ENCODE assay signal across 10 cellular contexts in the genomic region with DNA sequence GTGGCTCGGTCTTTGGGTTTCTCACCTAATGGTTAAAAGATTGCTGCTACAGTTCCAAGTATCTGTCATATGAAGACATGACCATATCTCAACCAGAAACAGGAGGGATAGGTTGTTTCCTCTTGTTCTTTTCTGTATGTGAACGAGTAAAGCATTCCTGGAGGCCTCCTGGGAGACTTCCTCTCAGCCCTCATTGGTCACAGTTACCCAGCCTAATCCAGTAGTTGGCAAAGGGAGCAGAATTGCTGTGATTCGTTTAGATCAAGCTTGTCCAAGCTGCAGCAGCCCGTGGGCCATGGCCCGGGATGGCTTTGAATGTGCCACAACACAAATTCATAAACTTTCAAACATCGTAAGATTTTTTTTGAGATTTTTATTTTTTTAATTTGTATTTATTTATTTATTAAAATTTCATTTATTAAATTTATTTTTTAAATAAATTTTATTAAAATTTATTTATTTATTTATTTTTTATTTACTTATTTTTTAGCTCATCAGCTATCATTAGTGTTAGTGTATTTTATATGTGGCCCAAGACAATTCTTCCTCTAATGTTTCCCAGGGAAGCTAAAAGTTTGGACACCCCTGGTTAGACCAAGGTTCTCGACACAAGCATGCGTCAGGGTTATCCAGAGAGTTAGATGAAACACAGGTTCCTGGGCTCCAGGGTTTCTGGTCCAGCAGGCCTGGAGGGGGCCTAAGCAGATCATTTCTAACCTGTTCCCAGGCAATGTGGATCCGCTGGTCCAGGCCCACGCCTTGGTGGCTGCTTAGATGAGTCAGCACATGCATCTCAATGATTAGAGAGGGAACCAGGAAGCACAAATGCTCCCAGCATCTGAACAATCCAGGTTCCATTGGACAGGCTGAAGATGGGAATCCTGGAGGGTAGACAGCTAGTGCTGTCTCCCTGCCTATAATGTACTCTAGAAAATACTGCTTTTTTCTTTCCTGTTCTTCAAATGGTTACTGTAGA. TPM values are rescaled to one million over a fixed set of nuclear protein-coding genes. Genes with fewer than 3 reads are reported as not detected.
DNase-seq lines count a peak whose midpoint lies in the region; ATAC-seq and TF ChIP-seq lines count a peak whose summit lies in the region.
"Had no signal": no experiment of that assay in that cellular context is flagged by ENCODE, and none has a peak within 500 bp of the region (broad histone marks: within the 10 kb centered on the region; RNA-seq: fewer than 3 reads in every experiment).

No MANE protein-coding gene starts in this region.

- H3K4me2 ChIP-seq in smooth muscle cell: no peak overlapping the region
- H3K4me2 ChIP-seq: BLaER1 had no signal

- intact Hi-C loops in activated naive CD4-positive, alpha-beta T cell treated with anti-CD3 and anti-CD28 coated beads for 36 hours (cut with micrococcal nuclease): no loop called here

- H3K27ac Mint-ChIP-seq in activated naive CD4-positive, alpha-beta T cell treated with anti-CD3 and anti-CD28 coated beads for 36 hours: peak overlapping the region; percentile 22

- no peaks in the 10 kb centered on the region for H3F3A ChIP-seq in smooth muscle cell (ENCODE audit: low read depth)

- H4K20me1 ChIP-seq in smooth muscle cell (ENCODE audit: low read depth): no peaks in the 10 kb centered on the region

- no peaks in the 10 kb centered on the region for H3K4me1 Mint-ChIP-seq in activated naive CD4-positive, alpha-beta T cell treated with anti-CD3 and anti-CD28 coated beads for 36 hours (ENCODE audit: low read depth)

- H3K9me3 Mint-ChIP-seq in activated naive CD4-positive, alpha-beta T cell treated with anti-CD3 and anti-CD28 coated beads for 36 hours: no peaks in the 10 kb centered on the region

- 92% methylated on average over 10 of the region's 10 CpGs for WGBS in smooth muscle cell (ENCODE audit: low lambda C conversion rate)

- TF ChIP-seq CTCF in RWPE2 (IDR thresholded peaks at IDR 0.05; ENCODE audit: poor library complexity, severe bottlenecking): no peak
- TF ChIP-seq CTCF in smooth muscle cell (IDR thresholded peaks at IDR 0.05; ENCODE audit: borderline replicate concordance, insufficient read depth, poor library complexity, severe bottlenecking): no peak

- peaks cover 49% of the 10 kb centered on the region for H3K36me3 Mint-ChIP-seq in activated naive CD4-positive, alpha-beta T cell treated with anti-CD3 and anti-CD28 coated beads for 36 hours (ENCODE audit: low read depth)

- H3K27ac ChIP-seq in RWPE2 (ENCODE audit: poor library complexity, severe bottlenecking): peak overlapping the region; percentile 54
- peak overlapping the region; percentile 91 for H3K27ac ChIP-seq in smooth muscle cell (ENCODE audit: low read depth)
- H3K27ac ChIP-seq: BLaER1 had no signal

- H3K79me2 ChIP-seq in smooth muscle cell (ENCODE audit: low read depth): peaks cover 5% of the 10 kb centered on the region

- H2AFZ ChIP-seq in smooth muscle cell (ENCODE audit: low read depth): no peak overlapping the region

- H3K27me3 Mint-ChIP-seq in activated naive CD4-positive, alpha-beta T cell treated with anti-CD3 and anti-CD28 coated beads for 36 hours (ENCODE audit: low read depth): no peaks in the 10 kb centered on the region

- H3K27me3 ChIP-seq in RWPE2 (ENCODE audit: insufficient read depth, poor library complexity, severe bottlenecking): no peaks in the 10 kb centered on the region
- no peaks in the 10 kb centered on the region for H3K27me3 ChIP-seq in smooth muscle cell (ENCODE audit: low read depth)
- H3K27me3 ChIP-seq: BLaER1, Peyer's patch had no signal

- CTCF ChIA-PET in activated naive CD4-positive, alpha-beta T cell treated with anti-CD3 and anti-CD28 coated beads for 36 hours (lab: Charles Lee): interaction anchor here (0.8 kb wide), 1 partner anchor 9 kb away, joined by 3 read pairs; no protein-coding TSS in a partner anchor

- no peak overlapping the region for H3K9ac ChIP-seq in smooth muscle cell (ENCODE audit: low read depth)
- H3K9ac ChIP-seq: BLaER1 had no signal

- DNase-seq in activated naive CD4-positive, alpha-beta T cell treated with anti-CD3 and anti-CD28 coated beads for 36 hours: no peak
- DNase-seq in activated naive CD4-positive, alpha-beta T cell treated with Interleukin-2 at 50 U/mL for 16 hours: no peak
- DNase-seq in RWPE2 (ENCODE audit: low spot score) (no peak), smooth muscle cell (lab: John Stamatoyannopoulos, UW; ENCODE audit: unreplicated experiment) (no peak), NOMO-1 (lab: John Stamatoyannopoulos, UW; ENCODE audit: unreplicated experiment in 2 of 2) (no peak), NCI-H446 treated with DMSO at 0.1 percent for 48 hours (lab: John Stamatoyannopoulos, UW) (no peak)
- DNase-seq: Peyer's patch had no signal

- no peak for ATAC-seq in RWPE2 (ENCODE audit: low read depth)
- ATAC-seq in esophagus mucosa: peak; percentile 91
- ATAC-seq in HG02981 (IDR thresholded peaks at IDR 0.05; ENCODE audit: unreplicated experiment): no peak

- H3K9me3 ChIP-seq in RWPE2 (ENCODE audit: severe bottlenecking) (no peaks in the 10 kb centered on the region), smooth muscle cell (replicated peaks; ENCODE audit: low read depth) (no peaks in the 10 kb centered on the region)
- H3K9me3 ChIP-seq: Peyer's patch had no signal

- H3K4me3 ChIP-seq in RWPE2 (ENCODE audit: severe bottlenecking) (no peak overlapping the region), smooth muscle cell (no peak overlapping the region)
- H3K4me3 ChIP-seq: BLaER1, Peyer's patch had no signal

- H3K4me1 ChIP-seq in RWPE2 (ENCODE audit: insufficient read depth, poor library complexity, severe bottlenecking) (peaks cover 9% of the 10 kb centered on the region), smooth muscle cell (ENCODE audit: low read depth) (no peaks in the 10 kb centered on the region)
- H3K4me1 ChIP-seq: BLaER1, Peyer's patch had no signal

- H3K36me3 ChIP-seq in RWPE2 (ENCODE audit: low read depth) (peaks cover 74% of the 10 kb centered on the region), smooth muscle cell (ENCODE audit: low read depth) (peaks cover 9% of the 10 kb centered on the region)

- H3K4me3 Mint-ChIP-seq in activated naive CD4-positive, alpha-beta T cell treated with anti-CD3 and anti-CD28 coated beads for 36 hours: no peak overlapping the region

RNA-seq across cellular contexts. Expression of gene CDC123, which starts 25.6 kb away (rescaled TPM):
- total RNA-seq in activated naive CD4-positive, alpha-beta T cell treated with anti-CD3 and anti-CD28 coated beads for 36 hours: 100 to 1,000 TPM; 108 to 117 TPM
- total RNA-seq in esophagus mucosa (65.0 TPM), smooth muscle cell (78.2 and 87.4 TPM in 2 replicates)
- 97.2 and 103 TPM in 2 replicates for polyA plus RNA-seq in smooth muscle cell

RNA-seq across cellular contexts. Expression of gene NUDT5, which starts 25.9 kb away (rescaled TPM):
- total RNA-seq in activated naive CD4-positive, alpha-beta T cell treated with anti-CD3 and anti-CD28 coated beads for 36 hours: 100 to 1,000 TPM in 1 of 2 experiments, 10 to 100 TPM in 1; 97.1 to 100 TPM
- 40.8 TPM for total RNA-seq in esophagus mucosa
- total RNA-seq in smooth muscle cell: 64.8 and 67.3 TPM in 2 replicates
- 89.6 and 101 TPM in 2 replicates for polyA plus RNA-seq in smooth muscle cell
